23 cellular contexts compared by ENCODE assay signal in the genomic region with DNA sequence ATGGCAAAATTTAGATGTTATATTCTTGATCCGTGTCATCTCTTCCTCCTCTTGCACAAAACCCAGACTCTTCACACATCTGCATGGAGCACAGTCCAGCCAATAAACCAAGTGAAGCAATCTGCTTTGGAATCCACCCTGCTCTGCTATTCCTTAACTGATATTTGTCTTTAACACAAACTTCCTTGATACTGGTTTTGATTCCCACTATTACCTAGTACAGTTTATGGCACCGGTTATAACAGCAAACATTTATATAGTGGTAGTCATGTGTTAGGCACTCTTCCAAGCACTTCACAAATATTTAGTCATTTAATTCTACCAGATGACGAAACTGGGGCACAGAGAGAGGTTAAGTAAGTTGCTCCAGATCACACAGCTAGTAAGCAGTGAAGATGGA. TPM values are rescaled to one million over a fixed set of nuclear protein-coding genes. Genes with fewer than 3 reads are reported as not detected.
DNase-seq lines count a peak whose midpoint lies in the region; ATAC-seq, FAIRE-seq and TF ChIP-seq lines count a peak whose summit lies in the region.
"Had no signal": no experiment of that assay in that cellular context is flagged by ENCODE, and none has a peak within 500 bp of the region (broad histone marks: within the 10 kb centered on the region; RNA-seq: fewer than 3 reads in every experiment).

No MANE protein-coding gene starts in this region.

- no peaks in the 10 kb centered on the region for H3K9me2 ChIP-seq in PC-3 (replicated peaks; ENCODE audit: low read length)

- H3K9me3 ChIP-seq in PC-3 (ENCODE audit: low read length): 0 out of 2 replicates have a peak, but pooled peaks cover 6% of the 10 kb centered on the region
- H3K9me3 ChIP-seq in small intestine (ENCODE audit: control insufficient read depth, low read depth): no peaks in the 10 kb centered on the region

- 11 to 39% (median 32%) methylated on average over 3 of the region's 3 CpGs for WGBS in small intestine, 3 donors

- BruUV-seq in PC-3 (replicated peaks; lab: Mats Ljungman, UMichigan): no TSS peak

- no peaks in the 10 kb centered on the region for H3F3A ChIP-seq in PC-3 (ENCODE audit: low read length, unreplicated experiment)

- H3K36me3 ChIP-seq in PC-3 (ENCODE audit: low read depth, low read length): peaks cover 17% of the 10 kb centered on the region; the same call in 1 of the 2 replicates
- H3K36me3 ChIP-seq in small intestine (ENCODE audit: control insufficient read depth in 2 of 2, insufficient read depth in 2 of 2, low read length in 2 of 2): no peaks in the 10 kb centered on the region
- H3K36me3 ChIP-seq: heart right ventricle had no signal

- peak overlapping the region; percentile 68 for H3K27ac ChIP-seq in PC-3 (ENCODE audit: low read length)
- H3K27ac ChIP-seq in small intestine (ENCODE audit: low read depth in 1 of 2, low read length in 1 of 2): no peak overlapping the region
- H3K27ac ChIP-seq: heart right ventricle, SK-N-MC had no signal

- no peak overlapping the region for H3K4me3 ChIP-seq in PC-3 (ENCODE audit: low read length)
- no peak overlapping the region for H3K4me3 ChIP-seq in small intestine (ENCODE audit: low read depth in 1 of 2, low read length in 2 of 2)
- H3K4me3 ChIP-seq: heart right ventricle, SK-N-MC had no signal

- no peak for FAIRE-seq in small intestine (lab: Jason Lieb, UNC)
- FAIRE-seq: GM19239, islet of Langerhans had no signal

- ATAC-seq in PC-3: peak; percentile 100
- ATAC-seq: activated CD4-positive, alpha-beta T cell treated with anti-CD3 and anti-CD28 coated beads for 36 hours; heart right ventricle had no signal

- H2AFZ ChIP-seq in PC-3 (ENCODE audit: low read length): no peak overlapping the region

- no peaks in the 10 kb centered on the region for H4K20me1 ChIP-seq in PC-3 (ENCODE audit: low read length)

- CTCF ChIA-PET in PC-3 (lab: Charles Lee): no interaction called here

- POLR2A ChIA-PET in PC-3 (lab: Charles Lee; ENCODE audit: unreplicated experiment): no interaction called here

- DNase-seq in NCI-H2029 (lab: John Stamatoyannopoulos, UW) (peak; percentile 2), NCI-H2029 treated with DMSO at 0.1 percent for 48 hours (lab: John Stamatoyannopoulos, UW) (no peak), PC-3 (peak; percentile 89), fibroblast of peridontal ligament (ENCODE audit: extremely low read depth) (peak; percentile 53), small intestine (peak; percentile 86), NCI-H748 (lab: John Stamatoyannopoulos, UW; ENCODE audit: unreplicated experiment) (no peak), MV-4-11 (lab: John Stamatoyannopoulos, UW) (no peak), occipital lobe (lab: John Stamatoyannopoulos, UW) (no peak)
- DNase-seq: 8988T; activated CD4-positive, alpha-beta T cell treated with anti-CD3 and anti-CD28 coated beads for 36 hours; activated CD8-positive, alpha-beta memory T cell treated with anti-CD3 and anti-CD28 coated beads, Interleukin-2, amount 50 U/mL, for 48 hours; activated naive CD4-positive, alpha-beta T cell; CD4-positive, alpha-beta memory T cell; cortex of kidney; heart right ventricle; mesendoderm; NCI-H2081; NCI-H524; stimulated activated naive CD4-positive, alpha-beta T cell; T1000 had no signal

- H3K79me2 ChIP-seq in PC-3 (ENCODE audit: low read length): no peaks in the 10 kb centered on the region; the same call in 1 of the 2 replicates

- no peak overlapping the region; the same call in 1 of the 2 replicates for H3K9ac ChIP-seq in PC-3 (ENCODE audit: low read length)

- H3K4me1 ChIP-seq in PC-3 (ENCODE audit: insufficient read depth, low read length) (peaks cover 19% of the 10 kb centered on the region), small intestine (ENCODE audit: control insufficient read depth in 2 of 2, insufficient read depth in 1 of 2, low read depth in 1 of 2, low read length in 1 of 2) (no peaks in the 10 kb centered on the region)
- H3K4me1 ChIP-seq: heart right ventricle had no signal

- intact Hi-C loops in PC-3 (cut with micrococcal nuclease): no loop called here

- no peaks in the 10 kb centered on the region for H3K27me3 ChIP-seq in PC-3 (ENCODE audit: low read length)
- no peaks in the 10 kb centered on the region for H3K27me3 ChIP-seq in small intestine (ENCODE audit: control insufficient read depth in 2 of 2, insufficient read depth in 2 of 2, low read length in 2 of 2)

- no peak for TF ChIP-seq CTCF in PC-3 (conservative IDR thresholded peaks at IDR 0.05; ENCODE audit: low read depth, low read length)

- H3K4me2 ChIP-seq in PC-3 (ENCODE audit: low read length): peak overlapping the region; percentile 35

RNA-seq across cellular contexts. Expression of a gene that starts 12.5 kb away (rescaled TPM):
- total RNA-seq in PC-3 (2014; rRNA removed) (4.3 and 8.6 TPM in 2 replicates), occipital lobe (6.7 TPM)
- 1 to 10 TPM; 3.2 to 8.1 (median 6.4) TPM for polyA plus RNA-seq in small intestine
- total RNA-seq: activated CD4-positive, alpha-beta T cell treated with anti-CD3 and anti-CD28 coated beads for 36 hours; CD4-positive, alpha-beta memory T cell had no signal
- polyA plus RNA-seq: CD4-positive, alpha-beta memory T cell had no signal

RNA-seq across cellular contexts. Expression of a gene that starts 47.9 kb away (rescaled TPM):
- total RNA-seq in PC-3 (2014; rRNA removed): 25.6 and 36.8 TPM in 2 replicates
- polyA plus RNA-seq in small intestine: 10 to 100 TPM in 2 of 3 donors, 1 to 10 TPM in 1; 4.9 to 27.7 (median 17.4) TPM
- total RNA-seq in occipital lobe: 29.3 TPM

Comparison
In these comparisons a context has a peak if more than half of its experiments do, and no peak if none do; other contexts are left out.
1. DNase-seq: peak in NCI-H2029 (single experiment), PC-3 (single experiment), fibroblast of peridontal ligament (single experiment) and small intestine (single experiment); none in NCI-H2029 treated with DMSO at 0.1 percent for 48 hours (single experiment), NCI-H748 (single experiment), MV-4-11 (single experiment) and occipital lobe (single experiment).